Comparison of ENCODE assay signal across 36 cellular contexts in the genomic region with DNA sequence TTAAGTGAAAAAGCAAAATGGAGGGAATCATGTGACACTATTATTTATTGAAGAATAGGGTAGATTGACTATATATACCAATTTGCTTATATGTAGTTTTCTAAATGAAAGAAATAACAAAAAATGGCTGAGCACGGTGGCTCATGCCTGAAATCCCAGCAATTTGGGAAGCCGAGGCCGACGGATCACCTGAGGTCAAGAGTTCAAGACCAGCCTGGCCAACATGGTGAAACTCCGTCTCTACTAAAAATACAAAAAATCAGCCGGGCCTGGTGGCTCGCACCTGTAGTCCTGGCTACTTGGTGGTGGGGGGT. TPM values are rescaled to one million over a fixed set of nuclear protein-coding genes. Genes with fewer than 3 reads are reported as not detected.
"Had no signal": no experiment of that assay in that cellular context is flagged by ENCODE, and none has a peak within 500 bp of the region (broad histone marks: within the 10 kb centered on the region; RNA-seq: fewer than 3 reads in every experiment).

No MANE protein-coding gene starts in this region.

- H3K27me3 ChIP-seq: MG63 had no signal

- H3K36me3 ChIP-seq: MG63 had no signal

- DNase-seq: Karpas-422, Kasumi-1, MG63, MM.1S, MV-4-11, NCI-H1048, NCI-H1092, NCI-H1105, NCI-H1105 treated with DMSO at 0.1 percent for 48 hours, NCI-H1417, NCI-H1417 treated with DMSO at 0.1 percent for 48 hours, NCI-H1436, NCI-H1436 treated with DMSO at 0.1 percent for 48 hours, NCI-H1694, NCI-H1694 treated with DMSO at 0.1 percent for 48 hours, NCI-H187, NCI-H187 treated with DMSO at 0.1 percent for 48 hours, NCI-H1930, NCI-H2029, NCI-H2029 treated with DMSO at 0.1 percent for 48 hours, NCI-H2081, NCI-H2081 treated with DMSO at 0.1 percent for 48 hours, NCI-H2107, NCI-H2171, NCI-H2171 treated with DMSO at 0.1 percent for 48 hours, NCI-H2227 treated with DMSO at 0.1 percent for 48 hours, NCI-H226, NCI-H345, NCI-H446, NCI-H446 treated with DMSO at 0.1 percent for 48 hours, NCI-H510A, NCI-H510A treated with DMSO at 0.1 percent for 48 hours, NCI-H524 had no signal

- H3K4me3 ChIP-seq: MG63 had no signal

- H3K9me3 ChIP-seq: MG63 had no signal

RNA-seq across cellular contexts. Expression of a gene that starts 59.3 kb away (rescaled TPM):
- total RNA-seq: LHCN-M2, M059J, MCF 10A had no signal
